Comparison of ENCODE assay signal across 8 cellular contexts in genomic region chr19:3700242-3701032, GRCh38. TPM values are rescaled to one million over a fixed set of nuclear protein-coding genes. Genes with fewer than 3 reads are reported as not detected.
DNase-seq lines count a peak whose midpoint lies in the region; ATAC-seq and TF ChIP-seq lines count a peak whose summit lies in the region.

PIP5K1C (minus strand) TSS chr19:3700468; CDS start chr19:3700390, 78 bp downstream.

- DNase-seq in C1 segment of cervical spinal cord (lab: John Stamatoyannopoulos, UW) (peak in 13 of 14 donors; percentile 34 to 91 (median 70)), GM19238 (ENCODE audit: insufficient read length, low spot score) (peak; percentile 98), NCI-H748 (lab: John Stamatoyannopoulos, UW; ENCODE audit: unreplicated experiment) (peak; percentile 72), memory B cell (ENCODE audit: low spot score in 2 of 2) (peak; percentile 94 to 98)
- peak; percentile 95 for DNase-seq in activated CD8-positive, alpha-beta T cell treated with anti-CD3 and anti-CD28 coated beads for 36 hours
- peak; percentile 93 for DNase-seq in effector CD4-positive, alpha-beta T cell
- peak; percentile 85 for DNase-seq in stimulated activated CD8-positive, alpha-beta memory T cell treated with anti-CD3 and anti-CD28 coated beads, Interleukin-12 subunit alpha, Interleukin-12 subunit beta, amount 100 ng/mL, for 4 hours (ENCODE audit: low read depth)

- peaks cover 15% of the 10 kb centered on the region for H3K4me1 Mint-ChIP-seq in activated CD8-positive, alpha-beta T cell treated with anti-CD3 and anti-CD28 coated beads for 36 hours (ENCODE audit: low read depth)
- H3K4me1 Mint-ChIP-seq in memory B cell = peaks cover 27% of the 10 kb centered on the region

- ATAC-seq in HG03457 (IDR thresholded peaks at IDR 0.05; ENCODE audit: unreplicated experiment) (peak; percentile 75), memory B cell (ENCODE audit: low read depth) (peak; percentile 94)
- peak; percentile 99 for ATAC-seq in activated CD8-positive, alpha-beta T cell treated with anti-CD3 and anti-CD28 coated beads for 36 hours

- POLR2A ChIA-PET in activated CD8-positive, alpha-beta T cell treated with anti-CD3 and anti-CD28 coated beads for 36 hours (lab: Charles Lee) = interaction anchor here (0.6 to 1.5 kb wide), 4 partner anchors 10 to 69 kb away, joined by 3 to 8 read pairs (median 6); no protein-coding TSS in a partner anchor

- H3K36me3 Mint-ChIP-seq in activated CD8-positive, alpha-beta T cell treated with anti-CD3 and anti-CD28 coated beads for 36 hours (ENCODE audit: low read depth) = no peaks in the 10 kb centered on the region
- H3K36me3 Mint-ChIP-seq in memory B cell = peaks cover 1% of the 10 kb centered on the region

- intact Hi-C loops in activated CD8-positive, alpha-beta T cell treated with anti-CD3 and anti-CD28 coated beads for 36 hours (cut with micrococcal nuclease) = no loop called here

- TF ChIP-seq CTCF in activated CD8-positive, alpha-beta T cell treated with anti-CD3 and anti-CD28 coated beads for 36 hours (IDR thresholded peaks at IDR 0.05) = peak; percentile 76

- CTCF ChIA-PET in activated CD8-positive, alpha-beta T cell treated with anti-CD3 and anti-CD28 coated beads for 36 hours (lab: Charles Lee) = interaction anchor here (0.6 to 4.8 kb wide), 9 partner anchors 9 to 395 kb away, joined by 3 to 32 read pairs (median 6); no protein-coding TSS in a partner anchor

- H3K27me3 Mint-ChIP-seq in activated CD8-positive, alpha-beta T cell treated with anti-CD3 and anti-CD28 coated beads for 36 hours = peaks cover 2% of the 10 kb centered on the region
- H3K27me3 Mint-ChIP-seq in memory B cell = no peaks in the 10 kb centered on the region

- peak within 1 kb of the TSS; percentile 79 for H3K27ac Mint-ChIP-seq in activated CD8-positive, alpha-beta T cell treated with anti-CD3 and anti-CD28 coated beads for 36 hours
- H3K27ac Mint-ChIP-seq in memory B cell = peak within 1 kb of the TSS; percentile 38

- no peaks in the 10 kb centered on the region for H3K9me3 Mint-ChIP-seq in activated CD8-positive, alpha-beta T cell treated with anti-CD3 and anti-CD28 coated beads for 36 hours
- H3K9me3 Mint-ChIP-seq in memory B cell = no peaks in the 10 kb centered on the region

- H3K4me3 Mint-ChIP-seq in activated CD8-positive, alpha-beta T cell treated with anti-CD3 and anti-CD28 coated beads for 36 hours = peak within 1 kb of the TSS; percentile 92
- H3K4me3 Mint-ChIP-seq in memory B cell = peak within 1 kb of the TSS; percentile 89

RNA-seq across cellular contexts. Expression of gene PIP5K1C, which starts in this region (rescaled TPM):
- 10 to 100 TPM; 20.4 to 22.2 TPM for total RNA-seq in activated CD8-positive, alpha-beta T cell treated with anti-CD3 and anti-CD28 coated beads for 36 hours

Comparison
In these comparisons a context has a peak if more than half of its experiments do, and no peak if none do; other contexts are left out.
1. Peak in every context shown above with its lines: DNase-seq and ATAC-seq.